1 cellular context compared by ENCODE assay signal in the genomic region with DNA sequence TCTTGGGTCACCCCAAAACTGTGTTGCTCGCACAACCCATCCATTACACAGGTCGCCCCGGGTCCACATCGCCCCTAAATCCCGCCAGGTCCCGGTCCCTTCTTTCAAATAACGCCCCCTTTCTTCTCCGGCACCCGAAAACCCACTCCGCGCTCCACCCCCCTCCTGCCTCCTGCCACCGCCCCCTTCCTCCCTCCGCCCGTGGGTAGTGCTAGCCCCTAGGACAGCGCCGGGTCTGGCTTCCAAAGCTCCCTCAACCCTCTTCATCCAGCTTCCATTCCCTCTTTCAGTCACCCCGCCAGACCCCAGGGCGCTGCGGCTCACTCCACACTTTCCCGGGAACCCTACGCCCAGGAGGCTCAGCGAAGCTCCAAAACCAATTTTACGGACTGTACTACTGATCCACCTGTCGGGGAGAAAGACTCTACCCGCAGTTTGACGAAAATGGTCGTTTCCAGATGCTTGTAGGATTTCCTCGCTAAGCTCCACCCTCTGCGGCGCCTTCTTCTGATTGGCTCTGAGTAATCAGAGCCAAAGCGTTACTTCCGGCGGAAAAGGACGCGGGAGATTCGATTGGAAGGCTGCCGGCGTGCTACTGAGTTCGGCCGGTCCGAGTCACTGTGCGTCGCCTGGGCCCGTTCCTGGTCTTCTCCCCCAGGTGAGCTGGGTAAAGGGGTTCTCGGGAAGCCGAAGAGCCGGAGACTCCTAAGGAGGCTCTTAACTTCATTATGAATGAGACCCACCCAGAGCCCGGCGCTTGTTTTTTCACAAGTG.
TF ChIP-seq lines count a peak whose summit lies in the region.

A gene with protein sequence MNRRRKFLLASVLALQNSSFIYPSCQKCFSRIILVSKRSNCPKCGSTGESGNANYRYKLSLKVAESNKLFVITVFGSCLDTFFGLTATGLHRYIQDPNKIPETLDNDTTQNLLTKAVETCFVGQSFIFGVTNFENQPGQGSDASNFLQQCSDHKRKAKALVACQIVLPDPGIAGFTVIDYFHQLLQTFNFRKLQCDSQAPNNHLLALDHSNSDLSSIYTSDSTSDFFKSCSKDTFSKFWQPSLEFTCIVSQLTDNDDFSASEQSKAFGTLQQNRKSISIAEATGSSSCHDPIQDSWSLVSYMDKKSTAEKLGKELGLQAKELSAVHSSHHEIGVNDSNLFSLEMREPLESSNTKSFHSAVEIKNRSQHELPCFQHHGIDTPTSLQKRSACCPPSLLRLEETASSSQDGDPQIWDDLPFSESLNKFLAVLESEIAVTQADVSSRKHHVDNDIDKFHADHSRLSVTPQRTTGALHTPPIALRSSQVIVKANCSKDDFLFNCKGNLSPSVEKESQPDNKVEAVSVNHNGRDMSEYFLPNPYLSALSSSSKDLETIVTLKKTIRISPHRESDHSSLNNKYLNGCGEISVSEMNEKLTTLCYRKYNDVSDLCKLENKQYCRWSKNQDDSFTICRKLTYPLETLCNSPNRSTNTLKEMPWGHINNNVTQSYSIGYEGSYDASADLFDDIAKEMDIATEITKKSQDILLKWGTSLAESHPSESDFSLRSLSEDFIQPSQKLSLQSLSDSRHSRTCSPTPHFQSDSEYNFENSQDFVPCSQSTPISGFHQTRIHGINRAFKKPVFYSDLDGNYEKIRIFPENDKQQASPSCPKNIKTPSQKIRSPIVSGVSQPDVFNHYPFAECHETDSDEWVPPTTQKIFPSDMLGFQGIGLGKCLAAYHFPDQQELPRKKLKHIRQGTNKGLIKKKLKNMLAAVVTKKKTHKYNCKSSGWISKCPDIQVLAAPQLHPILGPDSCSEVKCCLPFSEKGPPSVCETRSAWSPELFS (plus strand): TSS at position 572 of the 774 bp plus-strand sequence. CDS start 13,003 bp downstream, outside the sequence.

TF ChIP-seq in HEK293, 187 proteins besides CTCF, POLR2A, EP300 and RAD21 (continued from another document and continues in another):
- TF ChIP-seq, protein P1, sequence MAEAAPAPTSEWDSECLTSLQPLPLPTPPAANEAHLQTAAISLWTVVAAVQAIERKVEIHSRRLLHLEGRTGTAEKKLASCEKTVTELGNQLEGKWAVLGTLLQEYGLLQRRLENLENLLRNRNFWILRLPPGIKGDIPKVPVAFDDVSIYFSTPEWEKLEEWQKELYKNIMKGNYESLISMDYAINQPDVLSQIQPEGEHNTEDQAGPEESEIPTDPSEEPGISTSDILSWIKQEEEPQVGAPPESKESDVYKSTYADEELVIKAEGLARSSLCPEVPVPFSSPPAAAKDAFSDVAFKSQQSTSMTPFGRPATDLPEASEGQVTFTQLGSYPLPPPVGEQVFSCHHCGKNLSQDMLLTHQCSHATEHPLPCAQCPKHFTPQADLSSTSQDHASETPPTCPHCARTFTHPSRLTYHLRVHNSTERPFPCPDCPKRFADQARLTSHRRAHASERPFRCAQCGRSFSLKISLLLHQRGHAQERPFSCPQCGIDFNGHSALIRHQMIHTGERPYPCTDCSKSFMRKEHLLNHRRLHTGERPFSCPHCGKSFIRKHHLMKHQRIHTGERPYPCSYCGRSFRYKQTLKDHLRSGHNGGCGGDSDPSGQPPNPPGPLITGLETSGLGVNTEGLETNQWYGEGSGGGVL (tag by site-specific recombination; IDR thresholded peaks at IDR 0.05), result peak; percentile 66
- no peak for TF ChIP-seq ZNF707 (tag by site-specific recombination; IDR thresholded peaks at IDR 0.05)
- no peak for TF ChIP-seq ZNF423 (tag by site-specific recombination; IDR thresholded peaks at IDR 0.05)
- TF ChIP-seq, protein P2, sequence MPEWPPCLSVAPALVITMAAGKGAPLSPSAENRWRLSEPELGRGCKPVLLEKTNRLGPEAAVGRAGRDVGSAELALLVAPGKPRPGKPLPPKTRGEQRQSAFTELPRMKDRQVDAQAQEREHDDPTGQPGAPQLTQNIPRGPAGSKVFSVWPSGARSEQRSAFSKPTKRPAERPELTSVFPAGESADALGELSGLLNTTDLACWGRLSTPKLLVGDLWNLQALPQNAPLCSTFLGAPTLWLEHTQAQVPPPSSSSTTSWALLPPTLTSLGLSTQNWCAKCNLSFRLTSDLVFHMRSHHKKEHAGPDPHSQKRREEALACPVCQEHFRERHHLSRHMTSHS (tag by site-specific recombination; IDR thresholded peaks at IDR 0.05), result no peak
- TF ChIP-seq ZNF561 (tag by site-specific recombination; IDR thresholded peaks at IDR 0.05; ENCODE audit: borderline replicate concordance), result no peak
- TF ChIP-seq GLIS1 (tag by site-specific recombination; IDR thresholded peaks at IDR 0.05), result 0 out of 2 replicates have a peak, but pooled peaks have one; percentile 24
- TF ChIP-seq, protein P3, sequence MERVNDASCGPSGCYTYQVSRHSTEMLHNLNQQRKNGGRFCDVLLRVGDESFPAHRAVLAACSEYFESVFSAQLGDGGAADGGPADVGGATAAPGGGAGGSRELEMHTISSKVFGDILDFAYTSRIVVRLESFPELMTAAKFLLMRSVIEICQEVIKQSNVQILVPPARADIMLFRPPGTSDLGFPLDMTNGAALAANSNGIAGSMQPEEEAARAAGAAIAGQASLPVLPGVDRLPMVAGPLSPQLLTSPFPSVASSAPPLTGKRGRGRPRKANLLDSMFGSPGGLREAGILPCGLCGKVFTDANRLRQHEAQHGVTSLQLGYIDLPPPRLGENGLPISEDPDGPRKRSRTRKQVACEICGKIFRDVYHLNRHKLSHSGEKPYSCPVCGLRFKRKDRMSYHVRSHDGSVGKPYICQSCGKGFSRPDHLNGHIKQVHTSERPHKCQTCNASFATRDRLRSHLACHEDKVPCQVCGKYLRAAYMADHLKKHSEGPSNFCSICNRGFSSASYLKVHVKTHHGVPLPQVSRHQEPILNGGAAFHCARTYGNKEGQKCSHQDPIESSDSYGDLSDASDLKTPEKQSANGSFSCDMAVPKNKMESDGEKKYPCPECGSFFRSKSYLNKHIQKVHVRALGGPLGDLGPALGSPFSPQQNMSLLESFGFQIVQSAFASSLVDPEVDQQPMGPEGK (tag by site-specific recombination; IDR thresholded peaks at IDR 0.05), result peak; percentile 69
- 0 out of 2 replicates have a peak, but pooled peaks have one; percentile 24 for TF ChIP-seq ZNF366 (tag by site-specific recombination; conservative IDR thresholded peaks at IDR 0.05)
- peak; percentile 87 for TF ChIP-seq SP3 (tag by site-specific recombination; IDR thresholded peaks at IDR 0.05)
- TF ChIP-seq SP7 (tag by site-specific recombination; IDR thresholded peaks at IDR 0.05), result peak; percentile 23; the same call in 1 of the 2 replicates
- TF ChIP-seq ZNF501 (tag by site-specific recombination; IDR thresholded peaks at IDR 0.05), result no peak
- TF ChIP-seq, protein P4, sequence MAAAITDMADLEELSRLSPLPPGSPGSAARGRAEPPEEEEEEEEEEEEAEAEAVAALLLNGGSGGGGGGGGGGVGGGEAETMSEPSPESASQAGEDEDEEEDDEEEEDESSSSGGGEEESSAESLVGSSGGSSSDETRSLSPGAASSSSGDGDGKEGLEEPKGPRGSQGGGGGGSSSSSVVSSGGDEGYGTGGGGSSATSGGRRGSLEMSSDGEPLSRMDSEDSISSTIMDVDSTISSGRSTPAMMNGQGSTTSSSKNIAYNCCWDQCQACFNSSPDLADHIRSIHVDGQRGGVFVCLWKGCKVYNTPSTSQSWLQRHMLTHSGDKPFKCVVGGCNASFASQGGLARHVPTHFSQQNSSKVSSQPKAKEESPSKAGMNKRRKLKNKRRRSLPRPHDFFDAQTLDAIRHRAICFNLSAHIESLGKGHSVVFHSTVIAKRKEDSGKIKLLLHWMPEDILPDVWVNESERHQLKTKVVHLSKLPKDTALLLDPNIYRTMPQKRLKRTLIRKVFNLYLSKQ (tag by site-specific recombination; IDR thresholded peaks at IDR 0.05; ENCODE audit: borderline replicate concordance), result no peak
- TF ChIP-seq, protein P5, sequence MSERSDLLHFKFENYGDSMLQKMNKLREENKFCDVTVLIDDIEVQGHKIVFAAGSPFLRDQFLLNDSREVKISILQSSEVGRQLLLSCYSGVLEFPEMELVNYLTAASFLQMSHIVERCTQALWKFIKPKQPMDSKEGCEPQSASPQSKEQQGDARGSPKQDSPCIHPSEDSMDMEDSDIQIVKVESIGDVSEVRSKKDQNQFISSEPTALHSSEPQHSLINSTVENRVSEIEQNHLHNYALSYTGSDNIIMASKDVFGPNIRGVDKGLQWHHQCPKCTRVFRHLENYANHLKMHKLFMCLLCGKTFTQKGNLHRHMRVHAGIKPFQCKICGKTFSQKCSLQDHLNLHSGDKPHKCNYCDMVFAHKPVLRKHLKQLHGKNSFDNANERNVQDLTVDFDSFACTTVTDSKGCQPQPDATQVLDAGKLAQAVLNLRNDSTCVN (tag by site-specific recombination; optimal IDR thresholded peaks at IDR 0.05), result peak; percentile 24
- 0 out of 2 replicates have a peak, but pooled peaks have one; percentile 17 for TF ChIP-seq ZNF610 (tag by site-specific recombination; IDR thresholded peaks at IDR 0.05; ENCODE audit: borderline replicate concordance)
- TF ChIP-seq ZNF837 (tag by site-specific recombination; IDR thresholded peaks at IDR 0.05), result no peak
- peak; percentile 82 for TF ChIP-seq ZNF341 (tag by site-specific recombination; IDR thresholded peaks at IDR 0.05; ENCODE audit: low read depth)
- TF ChIP-seq, protein P6, sequence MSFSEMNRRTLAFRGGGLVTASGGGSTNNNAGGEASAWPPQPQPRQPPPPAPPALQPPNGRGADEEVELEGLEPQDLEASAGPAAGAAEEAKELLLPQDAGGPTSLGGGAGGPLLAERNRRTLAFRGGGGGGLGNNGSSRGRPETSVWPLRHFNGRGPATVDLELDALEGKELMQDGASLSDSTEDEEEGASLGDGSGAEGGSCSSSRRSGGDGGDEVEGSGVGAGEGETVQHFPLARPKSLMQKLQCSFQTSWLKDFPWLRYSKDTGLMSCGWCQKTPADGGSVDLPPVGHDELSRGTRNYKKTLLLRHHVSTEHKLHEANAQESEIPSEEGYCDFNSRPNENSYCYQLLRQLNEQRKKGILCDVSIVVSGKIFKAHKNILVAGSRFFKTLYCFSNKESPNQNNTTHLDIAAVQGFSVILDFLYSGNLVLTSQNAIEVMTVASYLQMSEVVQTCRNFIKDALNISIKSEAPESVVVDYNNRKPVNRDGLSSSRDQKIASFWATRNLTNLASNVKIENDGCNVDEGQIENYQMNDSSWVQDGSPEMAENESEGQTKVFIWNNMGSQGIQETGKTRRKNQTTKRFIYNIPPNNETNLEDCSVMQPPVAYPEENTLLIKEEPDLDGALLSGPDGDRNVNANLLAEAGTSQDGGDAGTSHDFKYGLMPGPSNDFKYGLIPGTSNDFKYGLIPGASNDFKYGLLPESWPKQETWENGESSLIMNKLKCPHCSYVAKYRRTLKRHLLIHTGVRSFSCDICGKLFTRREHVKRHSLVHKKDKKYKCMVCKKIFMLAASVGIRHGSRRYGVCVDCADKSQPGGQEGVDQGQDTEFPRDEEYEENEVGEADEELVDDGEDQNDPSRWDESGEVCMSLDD (tag by site-specific recombination; IDR thresholded peaks at IDR 0.05), result peak; percentile 90
- TF ChIP-seq ZNF510 (tag by site-specific recombination; IDR thresholded peaks at IDR 0.05; ENCODE audit: insufficient replicate concordance), result no peak
- 0 out of 2 replicates have a peak, but pooled peaks have one; percentile 24 for TF ChIP-seq GLIS2 (tag by site-specific recombination; IDR thresholded peaks at IDR 0.05)
- TF ChIP-seq ZBTB20 (tag by site-specific recombination; IDR thresholded peaks at IDR 0.05), result peak; percentile 86
- no peak for TF ChIP-seq KLF7 (tag by site-specific recombination; IDR thresholded peaks at IDR 0.05; ENCODE audit: borderline replicate concordance)
- TF ChIP-seq ZNF600 (tag by site-specific recombination; IDR thresholded peaks at IDR 0.05), result peak; percentile 99
- peak; percentile 29; the same call in 1 of the 2 replicates for TF ChIP-seq ZNF76 (tag by site-specific recombination; IDR thresholded peaks at IDR 0.05; ENCODE audit: borderline replicate concordance, low read depth)
- TF ChIP-seq, protein P7, sequence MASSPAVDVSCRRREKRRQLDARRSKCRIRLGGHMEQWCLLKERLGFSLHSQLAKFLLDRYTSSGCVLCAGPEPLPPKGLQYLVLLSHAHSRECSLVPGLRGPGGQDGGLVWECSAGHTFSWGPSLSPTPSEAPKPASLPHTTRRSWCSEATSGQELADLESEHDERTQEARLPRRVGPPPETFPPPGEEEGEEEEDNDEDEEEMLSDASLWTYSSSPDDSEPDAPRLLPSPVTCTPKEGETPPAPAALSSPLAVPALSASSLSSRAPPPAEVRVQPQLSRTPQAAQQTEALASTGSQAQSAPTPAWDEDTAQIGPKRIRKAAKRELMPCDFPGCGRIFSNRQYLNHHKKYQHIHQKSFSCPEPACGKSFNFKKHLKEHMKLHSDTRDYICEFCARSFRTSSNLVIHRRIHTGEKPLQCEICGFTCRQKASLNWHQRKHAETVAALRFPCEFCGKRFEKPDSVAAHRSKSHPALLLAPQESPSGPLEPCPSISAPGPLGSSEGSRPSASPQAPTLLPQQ (tag by site-specific recombination; IDR thresholded peaks at IDR 0.05), result no peak
- TF ChIP-seq, protein P8, sequence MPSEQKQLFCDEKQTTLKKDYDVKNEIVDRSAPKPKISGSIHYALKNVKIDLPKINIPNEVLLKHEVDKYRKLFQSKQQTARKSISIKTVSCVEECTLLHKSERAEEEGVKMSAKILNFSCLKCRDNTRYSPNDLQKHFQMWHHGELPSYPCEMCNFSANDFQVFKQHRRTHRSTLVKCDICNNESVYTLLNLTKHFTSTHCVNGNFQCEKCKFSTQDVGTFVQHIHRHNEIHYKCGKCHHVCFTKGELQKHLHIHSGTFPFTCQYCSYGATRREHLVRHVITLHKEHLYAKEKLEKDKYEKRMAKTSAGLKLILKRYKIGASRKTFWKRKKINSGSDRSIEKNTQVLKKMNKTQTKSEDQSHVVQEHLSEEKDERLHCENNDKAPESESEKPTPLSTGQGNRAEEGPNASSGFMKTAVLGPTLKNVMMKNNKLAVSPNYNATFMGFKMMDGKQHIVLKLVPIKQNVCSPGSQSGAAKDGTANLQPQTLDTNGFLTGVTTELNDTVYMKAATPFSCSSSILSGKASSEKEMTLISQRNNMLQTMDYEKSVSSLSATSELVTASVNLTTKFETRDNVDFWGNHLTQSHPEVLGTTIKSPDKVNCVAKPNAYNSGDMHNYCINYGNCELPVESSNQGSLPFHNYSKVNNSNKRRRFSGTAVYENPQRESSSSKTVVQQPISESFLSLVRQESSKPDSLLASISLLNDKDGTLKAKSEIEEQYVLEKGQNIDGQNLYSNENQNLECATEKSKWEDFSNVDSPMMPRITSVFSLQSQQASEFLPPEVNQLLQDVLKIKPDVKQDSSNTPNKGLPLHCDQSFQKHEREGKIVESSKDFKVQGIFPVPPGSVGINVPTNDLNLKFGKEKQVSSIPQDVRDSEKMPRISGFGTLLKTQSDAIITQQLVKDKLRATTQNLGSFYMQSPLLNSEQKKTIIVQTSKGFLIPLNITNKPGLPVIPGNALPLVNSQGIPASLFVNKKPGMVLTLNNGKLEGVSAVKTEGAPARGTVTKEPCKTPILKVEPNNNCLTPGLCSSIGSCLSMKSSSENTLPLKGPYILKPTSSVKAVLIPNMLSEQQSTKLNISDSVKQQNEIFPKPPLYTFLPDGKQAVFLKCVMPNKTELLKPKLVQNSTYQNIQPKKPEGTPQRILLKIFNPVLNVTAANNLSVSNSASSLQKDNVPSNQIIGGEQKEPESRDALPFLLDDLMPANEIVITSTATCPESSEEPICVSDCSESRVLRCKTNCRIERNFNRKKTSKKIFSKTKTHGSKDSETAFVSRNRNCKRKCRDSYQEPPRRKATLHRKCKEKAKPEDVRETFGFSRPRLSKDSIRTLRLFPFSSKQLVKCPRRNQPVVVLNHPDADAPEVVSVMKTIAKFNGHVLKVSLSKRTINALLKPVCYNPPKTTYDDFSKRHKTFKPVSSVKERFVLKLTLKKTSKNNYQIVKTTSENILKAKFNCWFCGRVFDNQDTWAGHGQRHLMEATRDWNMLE (tag by site-specific recombination; conservative IDR thresholded peaks at IDR 0.05; ENCODE audit: low read depth), result 0 out of 2 replicates have a peak, but pooled peaks have one; percentile 25
- TF ChIP-seq SCRT2 (tag by site-specific recombination; IDR thresholded peaks at IDR 0.05), result peak; percentile 92
- TF ChIP-seq ZNF146 (tag by site-specific recombination; IDR thresholded peaks at IDR 0.05), result no peak; the same call in 1 of the 2 replicates
- TF ChIP-seq ZNF274 (IDR thresholded peaks at IDR 0.05; ENCODE audit: low read length), result no peak
- no peak for TF ChIP-seq ZNF274 (tag by site-specific recombination; IDR thresholded peaks at IDR 0.05; ENCODE audit: borderline replicate concordance)
- TF ChIP-seq FEZF1 (tag by site-specific recombination; IDR thresholded peaks at IDR 0.05), result no peak
- no peak for TF ChIP-seq ZNF155 (tag by site-specific recombination; IDR thresholded peaks at IDR 0.05)
